Comparison of ENCODE assay signal across 10 cellular contexts in genomic region chr3:185764168-185764988, GRCh38.
A peak's percentile ranks its signal among the peaks of the same experiment; 100 is the strongest.
DNase-seq lines count a peak whose midpoint lies in the region; ATAC-seq, FAIRE-seq and TF ChIP-seq lines count a peak whose summit lies in the region.
"Had no signal": no experiment of that assay in that cellular context is flagged by ENCODE, and none has a peak within 500 bp of the region (broad histone marks: within the 10 kb centered on the region; RNA-seq: fewer than 3 reads in every experiment).

No MANE protein-coding gene starts in this region.

- H3K9ac ChIP-seq in K562 (ENCODE audit: insufficient read depth in 1 of 2, low read depth in 2 of 2, low read length in 2 of 2) = peak overlapping the region in 1 of 2 experiments; percentile 47; a peak in 1 of 4 replicates

- in situ Hi-C loops in K562 (cut with MboI) = no loop called here

- 38% methylated on average over 6 of the region's 6 CpGs for WGBS in K562 (ENCODE audit: insufficient coverage, low coverage, missing lambda C conversion rate)
- 21 to 25% methylated on average over 6 of the region's 6 CpGs for WGBS in heart right ventricle, 2 donors

- ATAC-seq in K562 = peak; percentile 23
- ATAC-seq in heart right ventricle = peak in 5 of 8 donors; percentile 41 to 57 (median 56)
- ATAC-seq in sciatic nerve = peak; percentile 88

- H3K27ac ChIP-seq in K562 (ENCODE audit: extremely low read depth, low read depth, low read length) = no peak overlapping the region
- peak overlapping the region in 6 of 10 donors; percentile 6 to 57 (median 29) for H3K27ac ChIP-seq in heart right ventricle
- H3K27ac ChIP-seq in CD8-positive, alpha-beta memory T cell (ENCODE audit: low read depth, low read length) = no peak overlapping the region
- no peak overlapping the region for H3K27ac ChIP-seq in ascending aorta

- H3K4me3 Mint-ChIP-seq in CD8-positive, alpha-beta memory T cell = no peak overlapping the region
- H3K4me3 Mint-ChIP-seq in activated naive CD8-positive, alpha-beta T cell treated with anti-CD3 and anti-CD28 coated beads for 36 hours = no peak overlapping the region

- no peak overlapping the region for H3K27ac Mint-ChIP-seq in CD8-positive, alpha-beta memory T cell
- H3K27ac Mint-ChIP-seq in activated naive CD8-positive, alpha-beta T cell treated with anti-CD3 and anti-CD28 coated beads for 36 hours = no peak overlapping the region

- H3K36me3 ChIP-seq in K562 (ENCODE audit: control insufficient read depth, insufficient read depth, low read length) = no peaks in the 10 kb centered on the region
- H3K36me3 ChIP-seq in heart right ventricle = no peaks in the 10 kb centered on the region
- no peaks in the 10 kb centered on the region for H3K36me3 ChIP-seq in CD8-positive, alpha-beta memory T cell (ENCODE audit: insufficient read depth, low read length)
- no peaks in the 10 kb centered on the region for H3K36me3 ChIP-seq in ascending aorta

- no peaks in the 10 kb centered on the region for H3K9me1 ChIP-seq in K562 (ENCODE audit: control insufficient read depth, insufficient read depth, low read length)

- no peak for TF ChIP-seq RAD21 in K562 (CRISPR knock-in tag; conservative IDR thresholded peaks at IDR 0.05 in 1 of 2, IDR thresholded peaks at IDR 0.05 in 1 of 2)

- POLR2A ChIA-PET in K562 (lab: Yijun Ruan, JAX) = interaction anchor here (0.6 to 2.1 kb wide), 5 partner anchors 10 to 85 kb away, joined by 3 to 5 read pairs (median 3); no protein-coding TSS in a partner anchor
- POLR2A ChIA-PET in CD8-positive, alpha-beta memory T cell (lab: Charles Lee) = no interaction called here

- H3K36me3 Mint-ChIP-seq in CD8-positive, alpha-beta memory T cell = no peaks in the 10 kb centered on the region
- H3K36me3 Mint-ChIP-seq in activated naive CD8-positive, alpha-beta T cell treated with anti-CD3 and anti-CD28 coated beads for 36 hours = no peaks in the 10 kb centered on the region

- no peak overlapping the region for H3K4me2 ChIP-seq in K562 (ENCODE audit: insufficient read depth, low read length)

- H3K9me3 ChIP-seq in K562 (replicated peaks; ENCODE audit: control insufficient read depth, insufficient read depth, low read depth, low read length) (no peaks in the 10 kb centered on the region), heart right ventricle (no peaks in the 10 kb centered on the region), ascending aorta (no peaks in the 10 kb centered on the region)
- no peaks in the 10 kb centered on the region for H3K9me3 ChIP-seq in CD8-positive, alpha-beta memory T cell (ENCODE audit: low read length)

- no peak for FAIRE-seq in K562 (lab: Jason Lieb, UNC)

- CTCF ChIA-PET in K562 (lab: Yijun Ruan, JAX; ENCODE audit: low intra/inter-chr PET ratio) = no interaction called here
- CTCF ChIA-PET in CD8-positive, alpha-beta memory T cell (lab: Charles Lee) = no interaction called here

- intact Hi-C loops in K562 (cut with micrococcal nuclease) = no loop called here
- intact Hi-C loops in heart right ventricle (cut with DNase I) = loop anchor here in 3 of 10 donors (5.0 to 10.0 kb wide), 3 partner anchors 90 to 102 kb away; no protein-coding TSS in a partner anchor
- intact Hi-C loops in sciatic nerve (cut with DNase I) = no loop called here
- intact Hi-C loops in ascending aorta (cut with DNase I) = no loop called here

- TF ChIP-seq POLR2A in K562 (conservative IDR thresholded peaks at IDR 0.05) = no peak

- H3K27me3 ChIP-seq in K562 (ENCODE audit: control insufficient read depth in 2 of 2, insufficient read depth in 2 of 2, low read length in 2 of 2) = no peaks in the 10 kb centered on the region; a peak in 1 of 5 replicates
- H3K27me3 ChIP-seq in heart right ventricle = no peaks in the 10 kb centered on the region
- no peaks in the 10 kb centered on the region for H3K27me3 ChIP-seq in CD8-positive, alpha-beta memory T cell (ENCODE audit: insufficient read depth, low read length, poor library complexity, severe bottlenecking)
- no peaks in the 10 kb centered on the region for H3K27me3 ChIP-seq in ascending aorta

- TF ChIP-seq EP300 in K562 (IDR thresholded peaks at IDR 0.05; ENCODE audit: low read length) = no peak

- TF ChIP-seq CTCF in GM12865 (IDR thresholded peaks at IDR 0.05; ENCODE audit: insufficient read depth, low read depth, low read length, missing control alignments) (no peak), K562 (IDR thresholded peaks at IDR 0.05 in 2 of 3, conservative IDR thresholded peaks at IDR 0.05 in 1 of 3; ENCODE audit: insufficient read depth in 2 of 3, low read depth in 1 of 3, low read length in 3 of 3) (no peak), heart right ventricle (IDR thresholded peaks at IDR 0.05) (no peak), ascending aorta (IDR thresholded peaks at IDR 0.05) (no peak)

- H3K9me3 Mint-ChIP-seq in CD8-positive, alpha-beta memory T cell = no peaks in the 10 kb centered on the region
- no peaks in the 10 kb centered on the region for H3K9me3 Mint-ChIP-seq in activated naive CD8-positive, alpha-beta T cell treated with anti-CD3 and anti-CD28 coated beads for 36 hours

- peaks cover 24% of the 10 kb centered on the region for H4K20me1 ChIP-seq in K562 (replicated peaks; ENCODE audit: control insufficient read depth, insufficient read depth, low read length)

- peaks cover 18 to 52% of the 10 kb centered on the region in 2 donors for H3K27me3 Mint-ChIP-seq in CD8-positive, alpha-beta memory T cell
- peaks cover 32% of the 10 kb centered on the region for H3K27me3 Mint-ChIP-seq in activated naive CD8-positive, alpha-beta T cell treated with anti-CD3 and anti-CD28 coated beads for 36 hours

- no peak overlapping the region for H3K4me3 ChIP-seq in GM12865 (ENCODE audit: low read depth, low read length)
- H3K4me3 ChIP-seq in K562 = no peak overlapping the region
- peak overlapping the region in 5 of 10 donors; percentile 1 to 27 (median 11) for H3K4me3 ChIP-seq in heart right ventricle
- no peak overlapping the region for H3K4me3 ChIP-seq in CD8-positive, alpha-beta memory T cell (ENCODE audit: low read length)
- H3K4me3 ChIP-seq in ascending aorta = no peak overlapping the region

- H3K4me1 ChIP-seq in K562 (replicated peaks in 1 of 2; ENCODE audit: control insufficient read depth in 2 of 2, insufficient read depth in 2 of 2, low read length in 2 of 2) = peaks cover 4 to 34% of the 10 kb centered on the region in 2 experiments; a peak in 4 of 5 replicates
- H3K4me1 ChIP-seq in heart right ventricle = peaks cover 6 to 40% (median 23%) of the 10 kb centered on the region in 9 donors
- no peaks in the 10 kb centered on the region for H3K4me1 ChIP-seq in CD8-positive, alpha-beta memory T cell (ENCODE audit: insufficient read depth, low read length)
- peaks cover 0 to 2% of the 10 kb centered on the region in 2 donors for H3K4me1 ChIP-seq in ascending aorta

- BruUV-seq in K562 (replicated peaks; lab: Mats Ljungman, UMichigan) = no TSS peak

- no peak overlapping the region for H2AFZ ChIP-seq in K562 (ENCODE audit: low read depth, low read length)

- no peaks in the 10 kb centered on the region for H3K4me1 Mint-ChIP-seq in CD8-positive, alpha-beta memory T cell
- peaks cover 4% of the 10 kb centered on the region for H3K4me1 Mint-ChIP-seq in activated naive CD8-positive, alpha-beta T cell treated with anti-CD3 and anti-CD28 coated beads for 36 hours

- DNase-seq in GM12865 (ENCODE audit: low read depth) (peak; percentile 43), K562 (ENCODE audit: extremely low read depth in 1 of 4, low spot score in 3 of 4) (no peak), heart right ventricle (no peak), sciatic nerve (ENCODE audit: low spot score) (peak; percentile 63), NCI-H510A (lab: John Stamatoyannopoulos, UW) (no peak), ascending aorta (ENCODE audit: low spot score in 2 of 2) (no peak)
- DNase-seq in CD8-positive, alpha-beta memory T cell = no peak
- no peak for DNase-seq in activated naive CD8-positive, alpha-beta T cell treated with anti-CD3 and anti-CD28 coated beads for 36 hours
- DNase-seq: SIG-M5; stimulated activated CD8-positive, alpha-beta memory T cell treated with anti-CD3 and anti-CD28 coated beads, Interleukin-4, amount 100 ng/mL, for 48 hours had no signal

- H3K79me2 ChIP-seq in K562 (ENCODE audit: control insufficient read depth, insufficient read depth, low read length) = peaks cover 93% of the 10 kb centered on the region

TF ChIP-seq in K562, 482 proteins besides CTCF, POLR2A, EP300 and RAD21 (continues in another document):
- TF ChIP-seq DMBX1 (CRISPR knock-in tag; IDR thresholded peaks at IDR 0.05; ENCODE audit: borderline replicate concordance) = no peak
- no peak for TF ChIP-seq HES1 (IDR thresholded peaks at IDR 0.05; ENCODE audit: low read depth)
- no peak for TF ChIP-seq MXD1 (CRISPR knock-in tag; IDR thresholded peaks at IDR 0.05; ENCODE audit: borderline replicate concordance, poor library complexity, severe bottlenecking)
- no peak for TF ChIP-seq MITF (IDR thresholded peaks at IDR 0.05)

Comparison
In these comparisons a context has a peak if more than half of its experiments do, and no peak if none do; other contexts are left out.
1. DNase-seq: peak in GM12865 (single experiment) and sciatic nerve (single experiment); none in K562 (0 of 4), heart right ventricle (0 of 2), NCI-H510A (single experiment), CD8-positive, alpha-beta memory T cell (0 of 5), activated naive CD8-positive, alpha-beta T cell treated with anti-CD3 and anti-CD28 coated beads for 36 hours (single experiment) and ascending aorta (0 of 2).
2. ATAC-seq: peak in every context shown above with its lines; median percentile 88 in sciatic nerve; 56 in heart right ventricle; 23 in K562.
3. H3K27ac ChIP-seq: peak in heart right ventricle (6 of 10); none in K562 (single experiment), CD8-positive, alpha-beta memory T cell (single experiment) and ascending aorta (0 of 2).